8 cellular contexts compared by ENCODE assay signal in the genomic region with DNA sequence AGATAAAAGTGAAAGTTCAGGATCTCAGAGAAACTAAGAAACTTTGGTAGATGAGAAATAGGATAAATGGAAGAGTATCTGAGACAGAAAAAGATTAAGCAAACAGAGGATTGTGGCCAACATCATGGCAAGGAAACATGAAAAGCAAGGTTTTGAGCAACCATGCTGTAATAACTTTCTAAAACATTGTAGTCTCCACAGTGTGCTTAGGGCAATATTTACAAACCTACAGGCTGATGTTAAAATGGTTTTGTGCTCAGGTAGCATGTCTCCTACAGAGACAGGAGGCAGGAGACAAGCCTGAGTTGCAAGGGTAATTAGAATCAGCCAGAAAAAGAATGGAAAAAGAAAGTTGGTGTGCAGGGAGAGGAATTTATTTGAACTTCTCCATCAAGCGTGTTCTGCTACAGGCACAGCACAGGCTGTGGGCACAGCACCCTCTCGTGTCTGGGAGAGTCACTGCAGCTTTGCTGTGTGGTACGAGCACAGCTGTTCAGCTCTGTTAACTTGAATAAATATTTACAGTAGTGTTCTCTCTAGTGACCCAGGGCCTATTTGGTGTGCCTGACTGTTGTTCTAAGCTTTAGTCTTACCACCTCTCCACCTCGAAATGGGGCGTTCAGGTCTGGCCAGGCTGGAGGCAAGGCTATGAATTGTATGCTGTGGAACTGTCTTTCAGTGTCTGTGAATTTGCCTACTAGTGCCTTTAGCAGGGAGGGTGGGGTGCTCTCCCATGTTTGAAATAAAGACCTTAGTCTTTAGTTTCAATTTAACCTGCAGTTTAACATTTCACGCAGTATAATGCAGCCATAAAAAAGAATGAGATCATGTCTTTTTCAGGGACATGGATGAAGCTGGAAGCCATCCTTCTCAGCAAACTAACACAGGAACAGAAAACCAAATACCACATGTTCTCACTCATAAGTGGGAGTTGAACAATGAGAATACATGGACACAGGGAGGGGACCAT. TPM values are rescaled to one million over a fixed set of nuclear protein-coding genes. Genes with fewer than 3 reads are reported as not detected.
A peak's percentile ranks its signal among the peaks of the same experiment; 100 is the strongest.
DNase-seq lines count a peak whose midpoint lies in the region; ATAC-seq, FAIRE-seq and TF ChIP-seq lines count a peak whose summit lies in the region.
"Not testable (repeated sequence)": the region's sequence is repeated elsewhere in the genome, so short reads cannot be mapped to it uniquely, and the experiment has no call there.

No MANE protein-coding gene starts in this region.

- not testable (repeated sequence) for H3K79me2 ChIP-seq in K562 (ENCODE audit: control insufficient read depth, insufficient read depth, low read length)

- not testable (repeated sequence) for H3K9ac ChIP-seq in K562 (ENCODE audit: insufficient read depth in 1 of 2, low read depth in 2 of 2, low read length in 2 of 2)

- H3K27ac ChIP-seq in WERI-Rb-1; K562 (ENCODE audit: extremely low read depth, low read depth, low read length); gastrocnemius medialis: not testable (repeated sequence)

- H3K4me3 ChIP-seq in WERI-Rb-1 (ENCODE audit: low read depth, low read length); K562; gastrocnemius medialis: not testable (repeated sequence)

- not testable (repeated sequence) for BruUV-seq in K562 (replicated peaks; lab: Mats Ljungman, UMichigan)

- not testable (repeated sequence) for H3K4me1 ChIP-seq in K562 (replicated peaks in 1 of 2; ENCODE audit: control insufficient read depth in 2 of 2, insufficient read depth in 2 of 2, low read length in 2 of 2); gastrocnemius medialis

- peak; percentile 92 for TF ChIP-seq CTCF in WERI-Rb-1 (IDR thresholded peaks at IDR 0.05; ENCODE audit: low read depth, low read length)
- TF ChIP-seq CTCF in K562 (IDR thresholded peaks at IDR 0.05 in 2 of 3, conservative IDR thresholded peaks at IDR 0.05 in 1 of 3; ENCODE audit: insufficient read depth in 2 of 3, low read depth in 1 of 3, low read length in 3 of 3) = peak; percentile 87 to 93 (median 90)
- TF ChIP-seq CTCF in gastrocnemius medialis (IDR thresholded peaks at IDR 0.05 in 4 of 5, conservative IDR thresholded peaks at IDR 0.05 in 1 of 5) = peak; percentile 66 to 87 (median 66)

- peak; percentile 95 to 98 for TF ChIP-seq RAD21 in K562 (CRISPR knock-in tag; conservative IDR thresholded peaks at IDR 0.05 in 1 of 2, IDR thresholded peaks at IDR 0.05 in 1 of 2)

- CTCF ChIA-PET in K562 (lab: Yijun Ruan, JAX; ENCODE audit: low intra/inter-chr PET ratio) = interaction anchor here (0.6 to 2.5 kb wide), 4 partner anchors 66 to 1165 kb away, joined by 3 to 9 read pairs (median 4); no protein-coding TSS in a partner anchor

- intact Hi-C loops in K562 (cut with micrococcal nuclease) = loop anchor here (1.0 kb wide), 1 partner anchor 66 kb away; no protein-coding TSS in a partner anchor
- intact Hi-C loops in gastrocnemius medialis (cut with DNase I; ENCODE audit: low total_unique reads) = loop anchor here (5.0 kb wide), 2 partner anchors 70 to 185 kb away; no protein-coding TSS in a partner anchor

- POLR2A ChIA-PET in K562 (lab: Yijun Ruan, JAX) = interaction anchor here (1.1 to 1.2 kb wide), 3 partner anchors 9 to 68 kb away, joined by 3 to 4 read pairs (median 3); no protein-coding TSS in a partner anchor

- peak; percentile 84 for FAIRE-seq in K562 (lab: Jason Lieb, UNC)

- H3K9me3 ChIP-seq in WERI-Rb-1 (ENCODE audit: severe bottlenecking); K562 (replicated peaks; ENCODE audit: control insufficient read depth, insufficient read depth, low read depth, low read length); gastrocnemius medialis: not testable (repeated sequence)

- H3K9me1 ChIP-seq in K562 (ENCODE audit: control insufficient read depth, insufficient read depth, low read length) = not testable (repeated sequence)

- H3K27me3 ChIP-seq in WERI-Rb-1 (ENCODE audit: insufficient read depth, low read depth, severe bottlenecking); K562 (ENCODE audit: control insufficient read depth in 2 of 2, insufficient read depth in 2 of 2, low read length in 2 of 2); gastrocnemius medialis: not testable (repeated sequence)

- peak; percentile 42 for DNase-seq in A172 (ENCODE audit: low spot score)
- peak; percentile 43 for DNase-seq in NCI-H2227 (lab: John Stamatoyannopoulos, UW; ENCODE audit: unreplicated experiment)
- DNase-seq in WERI-Rb-1 = peak; percentile 71
- peak; percentile 42 to 85 (median 52) for DNase-seq in K562 (ENCODE audit: extremely low read depth in 1 of 4, low spot score in 3 of 4)
- peak; percentile 62 to 69 for DNase-seq in hippocampal formation (lab: John Stamatoyannopoulos, UW)
- DNase-seq in gastrocnemius medialis = peak; percentile 32 to 40

- WGBS in K562 (ENCODE audit: insufficient coverage, low coverage, missing lambda C conversion rate) = 12% methylated on average over 6 of the region's 6 CpGs

- not testable (repeated sequence) for H3K4me2 ChIP-seq in K562 (ENCODE audit: insufficient read depth, low read length)

- not testable (repeated sequence) for TF ChIP-seq EP300 in K562 (IDR thresholded peaks at IDR 0.05; ENCODE audit: low read length)

- not testable (repeated sequence) for H3K36me3 ChIP-seq in WERI-Rb-1, gastrocnemius medialis
- H3K36me3 ChIP-seq in K562 (ENCODE audit: control insufficient read depth, insufficient read depth, low read length) = peaks cover 10% of the 10 kb centered on the region; the same call in 2 of the 3 replicates

- not testable (repeated sequence) for TF ChIP-seq POLR2A in K562 (conservative IDR thresholded peaks at IDR 0.05); gastrocnemius medialis (IDR thresholded peaks at IDR 0.05)

- ATAC-seq in GM18868 (IDR thresholded peaks at IDR 0.05; ENCODE audit: unreplicated experiment) (peak; percentile 82), HG03159 (IDR thresholded peaks at IDR 0.05; ENCODE audit: unreplicated experiment) (peak; percentile 73), K562 (peak; percentile 98), gastrocnemius medialis (peak; percentile 65 to 85)

- in situ Hi-C loops in K562 (cut with MboI) = not testable (repeated sequence)
- in situ Hi-C loops in gastrocnemius medialis (cut with MboI; ENCODE audit: low sequenced_read_pairs in 4 of 4) = loop anchor here in 1 of 4 donors (25.0 kb wide), 1 partner anchor 175 kb away; no protein-coding TSS in a partner anchor

- H2AFZ ChIP-seq in K562 (ENCODE audit: low read depth, low read length) = peak overlapping the region; percentile 5; the same call in 1 of the 2 replicates

- H4K20me1 ChIP-seq in K562 (replicated peaks; ENCODE audit: control insufficient read depth, insufficient read depth, low read length) = not testable (repeated sequence)

TF ChIP-seq in K562, 482 proteins besides CTCF, POLR2A, EP300 and RAD21 (continues in another document):
- 0 out of 4 replicates have a peak, but pooled peaks of 1 of the 2 experiments have one; percentile 29 for TF ChIP-seq TBL1XR1 (IDR thresholded peaks at IDR 0.05; ENCODE audit: low read length in 2 of 2)

RNA-seq across cellular contexts. Expression of gene SORD, which starts 14.1 kb away (rescaled TPM):
- total RNA-seq in A172 (2014; rRNA removed; shearing (Covaris generic)) = 24.0 and 27.6 TPM in 2 replicates
- 22.5 and 36.4 TPM in 2 replicates for total RNA-seq in K562 (2011; cell fraction: chromatin; rRNA removed; ENCODE audit: low replicate concordance)
- 26.7 and 27.8 TPM in 2 replicates for total RNA-seq in K562 (2011; cell fraction: nucleolus; rRNA removed)
- total RNA-seq in K562 (2011; cell fraction: nucleoplasm; rRNA removed) = 32.0 and 36.6 TPM in 2 replicates
- total RNA-seq in K562 (2014; rRNA removed) = 38.5 and 39.3 TPM in 2 replicates
- total RNA-seq in K562 (2014; rRNA removed; fragmentation: Illumina TruSeq; extraction: Trizol) = 22.7 and 28.3 TPM in 2 replicates
- total RNA-seq in K562 (2015; rRNA removed; fragmentation: Illumina TruSeq; extraction: Trizol) = 19.3 and 21.3 TPM in 2 replicates
- total RNA-seq in K562 (2021) = 43.8 and 44.6 TPM in 2 replicates
- polyA plus RNA-seq in K562 (2011; rRNA removed) = 62.2 and 79.2 TPM in 2 replicates
- 63.9 and 78.2 TPM in 2 replicates for polyA plus RNA-seq in K562 (2011; cell fraction: cytosol; rRNA removed)
- 64.5 and 74.7 TPM in 2 replicates for polyA plus RNA-seq in K562 (2011; cell fraction: nucleus; rRNA removed)
- polyA plus RNA-seq in K562 (2012) = 26.7 and 28.9 TPM in 2 replicates
- polyA plus RNA-seq in K562 (2014; fragmentation: Illumina TruSeq; extraction: Trizol) = 37.7 and 38.4 TPM in 2 replicates
- 10 to 100 TPM in 1 of 2 experiments, 1 to 10 TPM in 1; 5.9 to 14.1 TPM for polyA plus RNA-seq in K562 (2014; fragmentation: Nextera tagmentation; extraction: Ambion mirVana)
- polyA plus RNA-seq in K562 (2014; rRNA removed) = 29.6 and 42.3 TPM in 2 replicates
- polyA minus RNA-seq in K562 (2011; rRNA and poly(A)+ RNA removed) = 57.5 and 71.7 TPM in 2 replicates
- polyA minus RNA-seq in K562 (2011; cell fraction: cytosol; rRNA and poly(A)+ RNA removed) = 36.1 and 36.4 TPM in 2 replicates
- 20.4 and 21.5 TPM in 2 replicates for polyA minus RNA-seq in K562 (2011; cell fraction: nucleus; rRNA and poly(A)+ RNA removed)
- 10 to 100 TPM in 1 of 4 donors, 1 to 10 TPM in 3; 2.6 to 11.6 (median 3.6) TPM for total RNA-seq in gastrocnemius medialis
